8 cellular contexts compared by ENCODE assay signal in the genomic region with DNA sequence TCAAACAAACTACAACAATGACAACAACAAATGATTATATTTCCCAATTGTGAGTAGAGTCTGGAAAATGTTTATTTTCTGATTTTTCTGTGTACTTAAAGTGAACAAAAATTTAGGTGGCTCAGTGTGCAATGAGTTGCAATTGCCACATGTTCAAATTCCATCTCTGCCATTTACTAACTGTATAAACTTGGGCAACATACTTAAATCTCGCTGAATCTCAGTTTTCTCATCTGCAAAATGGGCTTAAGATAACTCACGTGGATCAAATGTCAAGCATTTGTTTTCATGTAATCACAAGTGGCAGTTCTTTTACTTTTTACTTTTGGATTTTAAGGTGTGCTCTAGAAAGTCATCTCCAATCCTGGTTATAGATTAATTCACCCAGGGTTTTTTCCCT.
"Had no signal": no experiment of that assay in that cellular context is flagged by ENCODE, and none has a peak within 500 bp of the region (broad histone marks: within the 10 kb centered on the region; RNA-seq: fewer than 3 reads in every experiment).

No MANE protein-coding gene starts in this region.

- FAIRE-seq: HTR-8/SVneo had no signal

- H2AFZ ChIP-seq: GM23248 had no signal

- DNase-seq: GM23248, GOT3, H7, HFFc6, KG1 had no signal

- H3K9me3 ChIP-seq: HAP-1 had no signal

- ATAC-seq: HCT116 had no signal

- H3K4me1 ChIP-seq: HAP-1 had no signal

- H3K27ac ChIP-seq: GM23248 had no signal

- H3K36me3 ChIP-seq: HAP-1 had no signal

- H3K9ac ChIP-seq: GM23248 had no signal

- H3K4me3 ChIP-seq: GM23248, HAP-1 had no signal
